Comparison of ENCODE assay signal across 1 cellular context in the genomic region with DNA sequence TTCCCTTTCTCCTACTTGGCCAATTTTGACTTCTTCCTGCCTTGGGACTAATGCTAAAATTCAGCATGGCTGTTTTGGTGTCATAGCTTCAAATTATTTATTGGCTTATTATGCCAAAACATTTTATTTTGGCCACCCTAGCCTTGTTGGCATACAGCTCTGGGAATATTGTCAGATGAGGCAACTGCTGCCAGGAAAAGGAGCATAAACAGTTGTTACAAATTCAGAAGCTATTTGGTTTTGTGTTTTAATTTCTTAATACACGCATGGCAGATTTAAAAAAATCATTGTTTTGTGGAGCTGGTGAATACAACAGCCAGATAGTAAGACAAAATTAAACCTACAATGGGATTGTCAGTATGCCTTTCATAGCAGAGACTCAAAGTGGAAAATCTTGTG.
TF ChIP-seq lines count a peak whose summit lies in the region.

No MANE protein-coding gene starts in this region.

TF ChIP-seq in WTC11, 78 proteins besides CTCF, POLR2A, EP300 and RAD21 (continued from another document):
- TF ChIP-seq, protein P1, sequence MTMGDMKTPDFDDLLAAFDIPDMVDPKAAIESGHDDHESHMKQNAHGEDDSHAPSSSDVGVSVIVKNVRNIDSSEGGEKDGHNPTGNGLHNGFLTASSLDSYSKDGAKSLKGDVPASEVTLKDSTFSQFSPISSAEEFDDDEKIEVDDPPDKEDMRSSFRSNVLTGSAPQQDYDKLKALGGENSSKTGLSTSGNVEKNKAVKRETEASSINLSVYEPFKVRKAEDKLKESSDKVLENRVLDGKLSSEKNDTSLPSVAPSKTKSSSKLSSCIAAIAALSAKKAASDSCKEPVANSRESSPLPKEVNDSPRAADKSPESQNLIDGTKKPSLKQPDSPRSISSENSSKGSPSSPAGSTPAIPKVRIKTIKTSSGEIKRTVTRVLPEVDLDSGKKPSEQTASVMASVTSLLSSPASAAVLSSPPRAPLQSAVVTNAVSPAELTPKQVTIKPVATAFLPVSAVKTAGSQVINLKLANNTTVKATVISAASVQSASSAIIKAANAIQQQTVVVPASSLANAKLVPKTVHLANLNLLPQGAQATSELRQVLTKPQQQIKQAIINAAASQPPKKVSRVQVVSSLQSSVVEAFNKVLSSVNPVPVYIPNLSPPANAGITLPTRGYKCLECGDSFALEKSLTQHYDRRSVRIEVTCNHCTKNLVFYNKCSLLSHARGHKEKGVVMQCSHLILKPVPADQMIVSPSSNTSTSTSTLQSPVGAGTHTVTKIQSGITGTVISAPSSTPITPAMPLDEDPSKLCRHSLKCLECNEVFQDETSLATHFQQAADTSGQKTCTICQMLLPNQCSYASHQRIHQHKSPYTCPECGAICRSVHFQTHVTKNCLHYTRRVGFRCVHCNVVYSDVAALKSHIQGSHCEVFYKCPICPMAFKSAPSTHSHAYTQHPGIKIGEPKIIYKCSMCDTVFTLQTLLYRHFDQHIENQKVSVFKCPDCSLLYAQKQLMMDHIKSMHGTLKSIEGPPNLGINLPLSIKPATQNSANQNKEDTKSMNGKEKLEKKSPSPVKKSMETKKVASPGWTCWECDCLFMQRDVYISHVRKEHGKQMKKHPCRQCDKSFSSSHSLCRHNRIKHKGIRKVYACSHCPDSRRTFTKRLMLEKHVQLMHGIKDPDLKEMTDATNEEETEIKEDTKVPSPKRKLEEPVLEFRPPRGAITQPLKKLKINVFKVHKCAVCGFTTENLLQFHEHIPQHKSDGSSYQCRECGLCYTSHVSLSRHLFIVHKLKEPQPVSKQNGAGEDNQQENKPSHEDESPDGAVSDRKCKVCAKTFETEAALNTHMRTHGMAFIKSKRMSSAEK (CRISPR knock-in tag; IDR thresholded peaks at IDR 0.05; ENCODE audit: borderline replicate concordance), result no peak
- TF ChIP-seq ZNF121 (CRISPR knock-in tag; IDR thresholded peaks at IDR 0.05) (no peak), NFATC4 (CRISPR knock-in tag; IDR thresholded peaks at IDR 0.05) (no peak), ZNF423 (CRISPR knock-in tag; IDR thresholded peaks at IDR 0.05) (no peak), FOXJ3 (CRISPR knock-in tag; IDR thresholded peaks at IDR 0.05; ENCODE audit: borderline replicate concordance) (no peak), NR1H2 (CRISPR knock-in tag; IDR thresholded peaks at IDR 0.05) (no peak), GRHL2 (CRISPR knock-in tag; IDR thresholded peaks at IDR 0.05; ENCODE audit: insufficient replicate concordance, severe bottlenecking) (no peak), RORB (CRISPR knock-in tag; IDR thresholded peaks at IDR 0.05) (no peak), TEAD4 (CRISPR knock-in tag; IDR thresholded peaks at IDR 0.05) (no peak)
- TF ChIP-seq, protein P2, sequence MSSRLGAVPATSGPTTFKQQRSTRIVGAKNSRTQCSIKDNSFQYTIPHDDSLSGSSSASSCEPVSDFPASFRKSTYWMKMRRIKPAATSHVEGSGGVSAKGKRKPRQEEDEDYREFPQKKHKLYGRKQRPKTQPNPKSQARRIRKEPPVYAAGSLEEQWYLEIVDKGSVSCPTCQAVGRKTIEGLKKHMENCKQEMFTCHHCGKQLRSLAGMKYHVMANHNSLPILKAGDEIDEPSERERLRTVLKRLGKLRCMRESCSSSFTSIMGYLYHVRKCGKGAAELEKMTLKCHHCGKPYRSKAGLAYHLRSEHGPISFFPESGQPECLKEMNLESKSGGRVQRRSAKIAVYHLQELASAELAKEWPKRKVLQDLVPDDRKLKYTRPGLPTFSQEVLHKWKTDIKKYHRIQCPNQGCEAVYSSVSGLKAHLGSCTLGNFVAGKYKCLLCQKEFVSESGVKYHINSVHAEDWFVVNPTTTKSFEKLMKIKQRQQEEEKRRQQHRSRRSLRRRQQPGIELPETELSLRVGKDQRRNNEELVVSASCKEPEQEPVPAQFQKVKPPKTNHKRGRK (CRISPR knock-in tag; IDR thresholded peaks at IDR 0.05; ENCODE audit: borderline replicate concordance), result no peak
- TF ChIP-seq, protein P3, sequence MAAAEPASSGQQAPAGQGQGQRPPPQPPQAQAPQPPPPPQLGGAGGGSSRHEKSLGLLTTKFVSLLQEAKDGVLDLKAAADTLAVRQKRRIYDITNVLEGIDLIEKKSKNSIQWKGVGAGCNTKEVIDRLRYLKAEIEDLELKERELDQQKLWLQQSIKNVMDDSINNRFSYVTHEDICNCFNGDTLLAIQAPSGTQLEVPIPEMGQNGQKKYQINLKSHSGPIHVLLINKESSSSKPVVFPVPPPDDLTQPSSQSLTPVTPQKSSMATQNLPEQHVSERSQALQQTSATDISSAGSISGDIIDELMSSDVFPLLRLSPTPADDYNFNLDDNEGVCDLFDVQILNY (CRISPR knock-in tag; IDR thresholded peaks at IDR 0.05), result no peak
- TF ChIP-seq, protein P4, sequence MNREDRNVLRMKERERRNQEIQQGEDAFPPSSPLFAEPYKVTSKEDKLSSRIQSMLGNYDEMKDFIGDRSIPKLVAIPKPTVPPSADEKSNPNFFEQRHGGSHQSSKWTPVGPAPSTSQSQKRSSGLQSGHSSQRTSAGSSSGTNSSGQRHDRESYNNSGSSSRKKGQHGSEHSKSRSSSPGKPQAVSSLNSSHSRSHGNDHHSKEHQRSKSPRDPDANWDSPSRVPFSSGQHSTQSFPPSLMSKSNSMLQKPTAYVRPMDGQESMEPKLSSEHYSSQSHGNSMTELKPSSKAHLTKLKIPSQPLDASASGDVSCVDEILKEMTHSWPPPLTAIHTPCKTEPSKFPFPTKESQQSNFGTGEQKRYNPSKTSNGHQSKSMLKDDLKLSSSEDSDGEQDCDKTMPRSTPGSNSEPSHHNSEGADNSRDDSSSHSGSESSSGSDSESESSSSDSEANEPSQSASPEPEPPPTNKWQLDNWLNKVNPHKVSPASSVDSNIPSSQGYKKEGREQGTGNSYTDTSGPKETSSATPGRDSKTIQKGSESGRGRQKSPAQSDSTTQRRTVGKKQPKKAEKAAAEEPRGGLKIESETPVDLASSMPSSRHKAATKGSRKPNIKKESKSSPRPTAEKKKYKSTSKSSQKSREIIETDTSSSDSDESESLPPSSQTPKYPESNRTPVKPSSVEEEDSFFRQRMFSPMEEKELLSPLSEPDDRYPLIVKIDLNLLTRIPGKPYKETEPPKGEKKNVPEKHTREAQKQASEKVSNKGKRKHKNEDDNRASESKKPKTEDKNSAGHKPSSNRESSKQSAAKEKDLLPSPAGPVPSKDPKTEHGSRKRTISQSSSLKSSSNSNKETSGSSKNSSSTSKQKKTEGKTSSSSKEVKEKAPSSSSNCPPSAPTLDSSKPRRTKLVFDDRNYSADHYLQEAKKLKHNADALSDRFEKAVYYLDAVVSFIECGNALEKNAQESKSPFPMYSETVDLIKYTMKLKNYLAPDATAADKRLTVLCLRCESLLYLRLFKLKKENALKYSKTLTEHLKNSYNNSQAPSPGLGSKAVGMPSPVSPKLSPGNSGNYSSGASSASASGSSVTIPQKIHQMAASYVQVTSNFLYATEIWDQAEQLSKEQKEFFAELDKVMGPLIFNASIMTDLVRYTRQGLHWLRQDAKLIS (CRISPR knock-in tag; IDR thresholded peaks at IDR 0.05; ENCODE audit: borderline replicate concordance), result no peak
- TF ChIP-seq, protein P5, sequence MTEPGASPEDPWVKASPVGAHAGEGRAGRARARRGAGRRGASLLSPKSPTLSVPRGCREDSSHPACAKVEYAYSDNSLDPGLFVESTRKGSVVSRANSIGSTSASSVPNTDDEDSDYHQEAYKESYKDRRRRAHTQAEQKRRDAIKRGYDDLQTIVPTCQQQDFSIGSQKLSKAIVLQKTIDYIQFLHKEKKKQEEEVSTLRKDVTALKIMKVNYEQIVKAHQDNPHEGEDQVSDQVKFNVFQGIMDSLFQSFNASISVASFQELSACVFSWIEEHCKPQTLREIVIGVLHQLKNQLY (CRISPR knock-in tag; IDR thresholded peaks at IDR 0.05), result no peak
- TF ChIP-seq, protein P6, sequence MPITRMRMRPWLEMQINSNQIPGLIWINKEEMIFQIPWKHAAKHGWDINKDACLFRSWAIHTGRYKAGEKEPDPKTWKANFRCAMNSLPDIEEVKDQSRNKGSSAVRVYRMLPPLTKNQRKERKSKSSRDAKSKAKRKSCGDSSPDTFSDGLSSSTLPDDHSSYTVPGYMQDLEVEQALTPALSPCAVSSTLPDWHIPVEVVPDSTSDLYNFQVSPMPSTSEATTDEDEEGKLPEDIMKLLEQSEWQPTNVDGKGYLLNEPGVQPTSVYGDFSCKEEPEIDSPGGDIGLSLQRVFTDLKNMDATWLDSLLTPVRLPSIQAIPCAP (CRISPR knock-in tag; IDR thresholded peaks at IDR 0.05), result no peak
TF ChIP-seq in WTC11: peak in this region for 0.
